ENCODE assay signal across 8 cellular contexts in the genomic region with DNA sequence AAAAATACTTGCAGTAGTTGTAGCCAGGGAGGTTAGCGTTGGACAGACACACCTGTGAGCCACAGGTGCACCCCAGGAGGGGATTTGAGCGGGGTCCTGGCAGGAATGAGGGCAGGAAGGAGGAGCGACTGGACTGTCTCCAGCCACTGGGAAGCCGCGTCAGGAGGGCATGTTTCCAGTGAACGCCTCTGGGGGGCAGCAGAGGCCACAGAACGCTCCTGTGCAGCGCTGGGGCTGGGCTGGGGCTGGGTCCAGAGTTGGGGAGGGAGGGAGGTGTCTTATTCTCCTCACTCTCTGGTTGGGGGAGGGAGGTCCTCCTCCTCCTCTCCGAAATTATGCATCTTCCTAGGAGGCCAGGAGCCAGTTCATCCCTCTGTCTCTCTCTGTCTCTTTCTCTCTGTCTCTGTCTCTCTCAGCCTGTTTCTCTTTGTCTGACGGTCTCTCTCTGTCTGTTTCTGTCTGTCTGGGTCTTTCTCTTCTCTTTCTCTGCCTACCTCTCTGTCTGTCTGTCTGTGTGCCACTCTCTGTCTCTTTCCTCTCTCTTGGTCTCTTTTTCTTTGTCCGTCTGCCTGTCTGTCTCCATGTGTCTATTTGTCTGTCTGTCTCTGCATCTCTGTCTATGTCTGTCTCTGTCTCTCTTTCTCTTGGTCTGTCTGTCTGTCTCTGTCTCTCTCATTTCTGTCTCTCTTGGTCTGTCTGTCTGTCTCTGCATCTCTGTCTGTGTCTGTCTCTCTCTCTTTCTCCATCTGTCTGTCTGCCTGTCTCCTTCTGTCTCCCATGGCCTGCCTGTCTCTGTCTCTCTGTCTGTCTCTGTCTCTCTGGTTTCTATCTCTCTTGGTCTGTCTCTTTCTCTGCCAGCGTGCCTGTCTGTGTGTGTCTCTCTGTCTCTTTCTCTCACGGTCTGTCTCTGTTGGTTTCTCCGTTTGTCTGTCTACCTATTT. TPM values are rescaled to one million over a fixed set of nuclear protein-coding genes. Genes with fewer than 3 reads are reported as not detected.
DNase-seq lines count a peak whose midpoint lies in the region; ATAC-seq and TF ChIP-seq lines count a peak whose summit lies in the region.

No MANE protein-coding gene starts in this region.

- H3F3A ChIP-seq in OCI-LY1 (ENCODE audit: insufficient read depth, low read length): no peaks in the 10 kb centered on the region

- peak overlapping the region in 7 of 9 donors; percentile 2 to 78 (median 45) for H3K27ac Mint-ChIP-seq in naive thymus-derived CD4-positive, alpha-beta T cell
- H3K27ac Mint-ChIP-seq in stimulated activated naive B cell treated with anti-CD40 and anti-IgM and Interleukin-4, amounts not matched to agents 10 μg/mL and 1 μg/mL and 100 μg/mL, for 72 hours: peak overlapping the region; percentile 33

- ATAC-seq in HG03432 (IDR thresholded peaks at IDR 0.05; ENCODE audit: unreplicated experiment) (peak; percentile 68), HG03342 (IDR thresholded peaks at IDR 0.05; ENCODE audit: unreplicated experiment) (no peak)
- peak; percentile 96 for ATAC-seq in naive thymus-derived CD4-positive, alpha-beta T cell
- peak; percentile 96 to 98 for ATAC-seq in stimulated activated naive B cell treated with anti-CD40 and anti-IgM and Interleukin-4, amounts not matched to agents 10 μg/mL and 1 μg/mL and 100 μg/mL, for 72 hours (replicated peaks)

- no peaks in the 10 kb centered on the region for H3K4me1 ChIP-seq in OCI-LY1 (ENCODE audit: insufficient read depth, low read length, severe bottlenecking)
- peaks cover 0 to 6% of the 10 kb centered on the region in 2 donors for H3K4me1 ChIP-seq in naive thymus-derived CD4-positive, alpha-beta T cell (ENCODE audit: control insufficient read depth in 2 of 2, insufficient read depth in 2 of 2, low read length in 2 of 2)

- peak overlapping the region in 2 of 10 donors; percentile 37 to 49 for H3K4me3 Mint-ChIP-seq in naive thymus-derived CD4-positive, alpha-beta T cell
- H3K4me3 Mint-ChIP-seq in stimulated activated naive B cell treated with anti-CD40 and anti-IgM and Interleukin-4, amounts not matched to agents 10 μg/mL and 1 μg/mL and 100 μg/mL, for 72 hours: no peak overlapping the region

- H3K27me3 ChIP-seq in OCI-LY1 (ENCODE audit: insufficient read depth, low read length): 0 out of 2 replicates have a peak, but pooled peaks cover under 1% of the 10 kb centered on the region
- H3K27me3 ChIP-seq in naive thymus-derived CD4-positive, alpha-beta T cell (ENCODE audit: control insufficient read depth in 2 of 2, insufficient read depth in 2 of 2, low read length in 2 of 2): no peaks in the 10 kb centered on the region

- H3K36me3 ChIP-seq in OCI-LY1 (ENCODE audit: insufficient read depth, low read length): no peaks in the 10 kb centered on the region
- no peaks in the 10 kb centered on the region for H3K36me3 ChIP-seq in naive thymus-derived CD4-positive, alpha-beta T cell (ENCODE audit: control insufficient read depth in 2 of 3, insufficient read depth in 3 of 3, low read length in 3 of 3)

- H3K9ac ChIP-seq in OCI-LY1 (ENCODE audit: low read length): no peak overlapping the region

- POLR2A ChIA-PET in naive thymus-derived CD4-positive, alpha-beta T cell (lab: Charles Lee): interaction anchor here (0.8 kb wide), 1 partner anchor 9 kb away, joined by 4 read pairs; no protein-coding TSS in a partner anchor

- H3K27ac ChIP-seq in OCI-LY1 (ENCODE audit: low read depth, low read length, poor library complexity, severe bottlenecking): no peak overlapping the region
- no peak overlapping the region for H3K27ac ChIP-seq in naive thymus-derived CD4-positive, alpha-beta T cell (ENCODE audit: low read depth, low read length)

- H3K27me3 Mint-ChIP-seq in naive thymus-derived CD4-positive, alpha-beta T cell: no peaks in the 10 kb centered on the region
- H3K27me3 Mint-ChIP-seq in stimulated activated naive B cell treated with anti-CD40 and anti-IgM and Interleukin-4, amounts not matched to agents 10 μg/mL and 1 μg/mL and 100 μg/mL, for 72 hours: no peaks in the 10 kb centered on the region

- H2AFZ ChIP-seq in OCI-LY1 (ENCODE audit: low read length): no peak overlapping the region

- peaks cover 6 to 18% (median 13%) of the 10 kb centered on the region in 7 donors for H3K4me1 Mint-ChIP-seq in naive thymus-derived CD4-positive, alpha-beta T cell
- peaks cover 12 to 20% of the 10 kb centered on the region in 2 donors for H3K4me1 Mint-ChIP-seq in stimulated activated naive B cell treated with anti-CD40 and anti-IgM and Interleukin-4, amounts not matched to agents 10 μg/mL and 1 μg/mL and 100 μg/mL, for 72 hours

- no peak overlapping the region for H3K4me2 ChIP-seq in OCI-LY1 (ENCODE audit: low read length)

- intact Hi-C loops in naive thymus-derived CD4-positive, alpha-beta T cell (cut with micrococcal nuclease): loop anchor here (1.0 to 10.0 kb wide), 7 partner anchors 345 to 786 kb away; a partner anchor contains a TSS

- TF ChIP-seq CTCF in OCI-LY1 (IDR thresholded peaks at IDR 0.05; ENCODE audit: low read length): peak; percentile 82
- TF ChIP-seq CTCF in epithelial cell of proximal tubule (conservative IDR thresholded peaks at IDR 0.05; ENCODE audit: low read depth, low read length): peak; percentile 85

- H3K79me2 ChIP-seq in OCI-LY1 (ENCODE audit: insufficient read depth, low read length): no peaks in the 10 kb centered on the region

- DNase-seq in ELR (ENCODE audit: low read depth): peak; percentile 68
- peak; percentile 65 for DNase-seq in activated T-cell treated with anti-CD3 and anti-CD28 coated beads for 1 hour (ENCODE audit: low read depth)
- no peak for DNase-seq in epithelial cell of proximal tubule (ENCODE audit: low read depth)
- peak; percentile 40 to 74 (median 60) for DNase-seq in naive thymus-derived CD4-positive, alpha-beta T cell
- peak; percentile 47 for DNase-seq in stimulated activated naive B cell treated with anti-CD40 and anti-IgM and Interleukin-4, amounts not matched to agents 10 μg/mL and 1 μg/mL and 100 μg/mL, for 72 hours

- H3K4me3 ChIP-seq in OCI-LY1 (ENCODE audit: low read depth, low read length, poor library complexity, severe bottlenecking) (no peak overlapping the region), epithelial cell of proximal tubule (ENCODE audit: low read depth, low read length) (no peak overlapping the region)
- no peak overlapping the region for H3K4me3 ChIP-seq in naive thymus-derived CD4-positive, alpha-beta T cell (ENCODE audit: low read length)

- CTCF ChIA-PET in naive thymus-derived CD4-positive, alpha-beta T cell (lab: Charles Lee): interaction anchor here (0.6 to 1.2 kb wide), 5 partner anchors 9 to 889 kb away, joined by 3 to 5 read pairs (median 3); a partner anchor contains a TSS

- peaks cover 0 to 4% (median 0%) of the 10 kb centered on the region in 5 donors for H3K36me3 Mint-ChIP-seq in naive thymus-derived CD4-positive, alpha-beta T cell
- peaks cover 5 to 6% of the 10 kb centered on the region in 2 donors for H3K36me3 Mint-ChIP-seq in stimulated activated naive B cell treated with anti-CD40 and anti-IgM and Interleukin-4, amounts not matched to agents 10 μg/mL and 1 μg/mL and 100 μg/mL, for 72 hours

- peaks cover 0 to 3% (median 0%) of the 10 kb centered on the region in 11 donors for H3K9me3 Mint-ChIP-seq in naive thymus-derived CD4-positive, alpha-beta T cell
- H3K9me3 Mint-ChIP-seq in stimulated activated naive B cell treated with anti-CD40 and anti-IgM and Interleukin-4, amounts not matched to agents 10 μg/mL and 1 μg/mL and 100 μg/mL, for 72 hours: peaks cover 0 to 3% of the 10 kb centered on the region in 2 donors

- H4K20me1 ChIP-seq in OCI-LY1 (ENCODE audit: insufficient read depth, low read length): no peaks in the 10 kb centered on the region

- H3K9me3 ChIP-seq in OCI-LY1 (ENCODE audit: low read length): no peaks in the 10 kb centered on the region
- H3K9me3 ChIP-seq in naive thymus-derived CD4-positive, alpha-beta T cell (ENCODE audit: control insufficient read depth in 2 of 3, low read length in 3 of 3): no peaks in the 10 kb centered on the region

- H3K9me2 ChIP-seq in OCI-LY1 (ENCODE audit: low read depth, low read length): no peaks in the 10 kb centered on the region

RNA-seq across cellular contexts. Expression of a gene that starts 9.9 kb away (rescaled TPM):
- 55.4 and 84.0 TPM in 2 replicates for total RNA-seq in epithelial cell of proximal tubule
- total RNA-seq in naive thymus-derived CD4-positive, alpha-beta T cell: 10 to 100 TPM; 12.1 to 31.8 (median 23.2) TPM
- polyA plus RNA-seq in naive thymus-derived CD4-positive, alpha-beta T cell: 10 to 100 TPM; 57.2 to 57.9 TPM

RNA-seq across cellular contexts. Expression of a gene that starts 23.7 kb away (rescaled TPM):
- 2.2 and 3.6 TPM in 2 replicates for total RNA-seq in epithelial cell of proximal tubule
- total RNA-seq in naive thymus-derived CD4-positive, alpha-beta T cell: under 1 TPM in 1 of 5 experiments, not detected in 4; 0.05 TPM
- polyA plus RNA-seq in naive thymus-derived CD4-positive, alpha-beta T cell: under 1 TPM in 1 of 2 donors, not detected in 1; 0.06 TPM

RNA-seq across cellular contexts. Expression of a gene that starts 49.2 kb away (rescaled TPM):
- 14.4 and 19.3 TPM in 2 replicates for total RNA-seq in epithelial cell of proximal tubule
- 10 to 100 TPM; 28.5 to 90.1 (median 54.2) TPM for total RNA-seq in naive thymus-derived CD4-positive, alpha-beta T cell
- polyA plus RNA-seq in naive thymus-derived CD4-positive, alpha-beta T cell: under 1 TPM; 0.38 to 0.46 TPM
